In the genomic region with DNA sequence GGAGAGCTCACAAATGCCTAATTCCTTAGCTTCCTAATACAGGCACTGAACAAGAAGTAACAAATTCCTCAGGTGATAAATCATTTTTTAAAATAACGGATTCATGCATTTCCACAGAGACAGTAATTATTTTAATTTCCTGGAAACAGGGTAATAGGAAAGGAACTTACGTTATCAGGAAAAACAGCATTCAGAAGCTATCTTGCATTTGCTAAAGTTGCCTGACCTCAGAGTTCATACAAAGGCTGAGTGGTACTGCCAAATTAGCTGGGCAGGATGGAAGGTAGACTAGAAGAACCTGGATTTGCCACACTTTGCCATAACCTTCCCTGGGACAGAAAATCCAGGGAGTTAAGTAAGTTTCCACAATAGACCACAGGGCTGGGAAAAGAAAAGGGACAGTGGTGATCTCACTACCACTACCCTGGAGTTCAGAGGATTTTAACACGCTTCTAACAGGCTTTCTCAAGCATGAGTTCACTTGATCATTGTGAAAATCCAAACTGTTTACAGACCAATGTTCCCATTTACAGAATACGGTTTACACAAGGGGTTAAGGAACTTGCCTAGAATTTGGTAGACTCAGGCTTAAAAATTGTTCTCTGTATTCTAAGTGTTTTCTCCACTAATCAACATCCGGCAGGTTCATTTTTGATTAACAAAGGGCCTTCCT, we compare ENCODE assay signal across 1 cellular context.
TF ChIP-seq lines count a peak whose summit lies in the region.

No MANE protein-coding gene starts in this region.

TF ChIP-seq in GM23338, 12 proteins besides CTCF, POLR2A, EP300 and RAD21 (continued from another document):
- TF ChIP-seq, protein P1, sequence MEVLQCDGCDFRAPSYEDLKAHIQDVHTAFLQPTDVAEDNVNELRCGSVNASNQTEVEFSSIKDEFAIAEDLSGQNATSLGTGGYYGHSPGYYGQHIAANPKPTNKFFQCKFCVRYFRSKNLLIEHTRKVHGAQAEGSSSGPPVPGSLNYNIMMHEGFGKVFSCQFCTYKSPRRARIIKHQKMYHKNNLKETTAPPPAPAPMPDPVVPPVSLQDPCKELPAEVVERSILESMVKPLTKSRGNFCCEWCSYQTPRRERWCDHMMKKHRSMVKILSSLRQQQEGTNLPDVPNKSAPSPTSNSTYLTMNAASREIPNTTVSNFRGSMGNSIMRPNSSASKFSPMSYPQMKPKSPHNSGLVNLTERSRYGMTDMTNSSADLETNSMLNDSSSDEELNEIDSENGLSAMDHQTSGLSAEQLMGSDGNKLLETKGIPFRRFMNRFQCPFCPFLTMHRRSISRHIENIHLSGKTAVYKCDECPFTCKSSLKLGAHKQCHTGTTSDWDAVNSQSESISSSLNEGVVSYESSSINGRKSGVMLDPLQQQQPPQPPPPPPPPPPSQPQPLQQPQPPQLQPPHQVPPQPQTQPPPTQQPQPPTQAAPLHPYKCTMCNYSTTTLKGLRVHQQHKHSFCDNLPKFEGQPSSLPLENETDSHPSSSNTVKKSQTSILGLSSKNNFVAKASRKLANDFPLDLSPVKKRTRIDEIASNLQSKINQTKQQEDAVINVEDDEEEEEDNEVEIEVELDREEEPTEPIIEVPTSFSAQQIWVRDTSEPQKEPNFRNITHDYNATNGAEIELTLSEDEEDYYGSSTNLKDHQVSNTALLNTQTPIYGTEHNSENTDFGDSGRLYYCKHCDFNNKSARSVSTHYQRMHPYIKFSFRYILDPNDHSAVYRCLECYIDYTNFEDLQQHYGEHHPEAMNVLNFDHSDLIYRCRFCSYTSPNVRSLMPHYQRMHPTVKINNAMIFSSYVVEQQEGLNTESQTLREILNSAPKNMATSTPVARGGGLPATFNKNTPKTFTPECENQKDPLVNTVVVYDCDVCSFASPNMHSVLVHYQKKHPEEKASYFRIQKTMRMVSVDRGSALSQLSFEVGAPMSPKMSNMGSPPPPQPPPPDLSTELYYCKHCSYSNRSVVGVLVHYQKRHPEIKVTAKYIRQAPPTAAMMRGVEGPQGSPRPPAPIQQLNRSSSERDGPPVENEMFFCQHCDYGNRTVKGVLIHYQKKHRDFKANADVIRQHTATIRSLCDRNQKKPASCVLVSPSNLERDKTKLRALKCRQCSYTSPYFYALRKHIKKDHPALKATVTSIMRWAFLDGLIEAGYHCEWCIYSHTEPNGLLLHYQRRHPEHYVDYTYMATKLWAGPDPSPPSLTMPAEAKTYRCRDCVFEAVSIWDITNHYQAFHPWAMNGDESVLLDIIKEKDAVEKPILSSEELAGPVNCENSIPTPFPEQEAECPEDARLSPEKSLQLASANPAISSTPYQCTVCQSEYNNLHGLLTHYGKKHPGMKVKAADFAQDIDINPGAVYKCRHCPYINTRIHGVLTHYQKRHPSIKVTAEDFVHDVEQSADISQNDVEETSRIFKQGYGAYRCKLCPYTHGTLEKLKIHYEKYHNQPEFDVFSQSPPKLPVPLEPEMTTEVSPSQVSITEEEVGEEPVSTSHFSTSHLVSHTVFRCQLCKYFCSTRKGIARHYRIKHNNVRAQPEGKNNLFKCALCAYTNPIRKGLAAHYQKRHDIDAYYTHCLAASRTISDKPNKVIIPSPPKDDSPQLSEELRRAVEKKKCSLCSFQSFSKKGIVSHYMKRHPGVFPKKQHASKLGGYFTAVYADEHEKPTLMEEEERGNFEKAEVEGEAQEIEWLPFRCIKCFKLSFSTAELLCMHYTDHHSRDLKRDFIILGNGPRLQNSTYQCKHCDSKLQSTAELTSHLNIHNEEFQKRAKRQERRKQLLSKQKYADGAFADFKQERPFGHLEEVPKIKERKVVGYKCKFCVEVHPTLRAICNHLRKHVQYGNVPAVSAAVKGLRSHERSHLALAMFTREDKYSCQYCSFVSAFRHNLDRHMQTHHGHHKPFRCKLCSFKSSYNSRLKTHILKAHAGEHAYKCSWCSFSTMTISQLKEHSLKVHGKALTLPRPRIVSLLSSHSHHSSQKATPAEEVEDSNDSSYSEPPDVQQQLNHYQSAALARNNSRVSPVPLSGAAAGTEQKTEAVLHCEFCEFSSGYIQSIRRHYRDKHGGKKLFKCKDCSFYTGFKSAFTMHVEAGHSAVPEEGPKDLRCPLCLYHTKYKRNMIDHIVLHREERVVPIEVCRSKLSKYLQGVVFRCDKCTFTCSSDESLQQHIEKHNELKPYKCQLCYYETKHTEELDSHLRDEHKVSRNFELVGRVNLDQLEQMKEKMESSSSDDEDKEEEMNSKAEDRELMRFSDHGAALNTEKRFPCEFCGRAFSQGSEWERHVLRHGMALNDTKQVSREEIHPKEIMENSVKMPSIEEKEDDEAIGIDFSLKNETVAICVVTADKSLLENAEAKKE (CRISPR knock-in tag; IDR thresholded peaks at IDR 0.05) = no peak
- TF ChIP-seq EZH2 (IDR thresholded peaks at IDR 0.05; ENCODE audit: low read depth, unreplicated experiment) = no peak
- no peak for TF ChIP-seq ZNF114 (CRISPR knock-in tag; IDR thresholded peaks at IDR 0.05)
- no peak for TF ChIP-seq NANOG (IDR thresholded peaks at IDR 0.05; ENCODE audit: borderline replicate concordance)
- TF ChIP-seq STAT1 (IDR thresholded peaks at IDR 0.05; ENCODE audit: unreplicated experiment) = no peak
- no peak for TF ChIP-seq CREB1 (CRISPR knock-in tag; IDR thresholded peaks at IDR 0.05; ENCODE audit: low read depth)
- TF ChIP-seq EZH2phosphoT487 (IDR thresholded peaks at IDR 0.05; ENCODE audit: unreplicated experiment) = no peak
- TF ChIP-seq, protein P2, sequence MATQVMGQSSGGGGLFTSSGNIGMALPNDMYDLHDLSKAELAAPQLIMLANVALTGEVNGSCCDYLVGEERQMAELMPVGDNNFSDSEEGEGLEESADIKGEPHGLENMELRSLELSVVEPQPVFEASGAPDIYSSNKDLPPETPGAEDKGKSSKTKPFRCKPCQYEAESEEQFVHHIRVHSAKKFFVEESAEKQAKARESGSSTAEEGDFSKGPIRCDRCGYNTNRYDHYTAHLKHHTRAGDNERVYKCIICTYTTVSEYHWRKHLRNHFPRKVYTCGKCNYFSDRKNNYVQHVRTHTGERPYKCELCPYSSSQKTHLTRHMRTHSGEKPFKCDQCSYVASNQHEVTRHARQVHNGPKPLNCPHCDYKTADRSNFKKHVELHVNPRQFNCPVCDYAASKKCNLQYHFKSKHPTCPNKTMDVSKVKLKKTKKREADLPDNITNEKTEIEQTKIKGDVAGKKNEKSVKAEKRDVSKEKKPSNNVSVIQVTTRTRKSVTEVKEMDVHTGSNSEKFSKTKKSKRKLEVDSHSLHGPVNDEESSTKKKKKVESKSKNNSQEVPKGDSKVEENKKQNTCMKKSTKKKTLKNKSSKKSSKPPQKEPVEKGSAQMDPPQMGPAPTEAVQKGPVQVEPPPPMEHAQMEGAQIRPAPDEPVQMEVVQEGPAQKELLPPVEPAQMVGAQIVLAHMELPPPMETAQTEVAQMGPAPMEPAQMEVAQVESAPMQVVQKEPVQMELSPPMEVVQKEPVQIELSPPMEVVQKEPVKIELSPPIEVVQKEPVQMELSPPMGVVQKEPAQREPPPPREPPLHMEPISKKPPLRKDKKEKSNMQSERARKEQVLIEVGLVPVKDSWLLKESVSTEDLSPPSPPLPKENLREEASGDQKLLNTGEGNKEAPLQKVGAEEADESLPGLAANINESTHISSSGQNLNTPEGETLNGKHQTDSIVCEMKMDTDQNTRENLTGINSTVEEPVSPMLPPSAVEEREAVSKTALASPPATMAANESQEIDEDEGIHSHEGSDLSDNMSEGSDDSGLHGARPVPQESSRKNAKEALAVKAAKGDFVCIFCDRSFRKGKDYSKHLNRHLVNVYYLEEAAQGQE (IDR thresholded peaks at IDR 0.05; ENCODE audit: unreplicated experiment) = no peak
- TF ChIP-seq POLR2AphosphoS5 (IDR thresholded peaks at IDR 0.05; ENCODE audit: low read depth) = no peak
- TF ChIP-seq ZNF331 (CRISPR knock-in tag; IDR thresholded peaks at IDR 0.05; ENCODE audit: low read depth) = no peak
